In the genomic region with DNA sequence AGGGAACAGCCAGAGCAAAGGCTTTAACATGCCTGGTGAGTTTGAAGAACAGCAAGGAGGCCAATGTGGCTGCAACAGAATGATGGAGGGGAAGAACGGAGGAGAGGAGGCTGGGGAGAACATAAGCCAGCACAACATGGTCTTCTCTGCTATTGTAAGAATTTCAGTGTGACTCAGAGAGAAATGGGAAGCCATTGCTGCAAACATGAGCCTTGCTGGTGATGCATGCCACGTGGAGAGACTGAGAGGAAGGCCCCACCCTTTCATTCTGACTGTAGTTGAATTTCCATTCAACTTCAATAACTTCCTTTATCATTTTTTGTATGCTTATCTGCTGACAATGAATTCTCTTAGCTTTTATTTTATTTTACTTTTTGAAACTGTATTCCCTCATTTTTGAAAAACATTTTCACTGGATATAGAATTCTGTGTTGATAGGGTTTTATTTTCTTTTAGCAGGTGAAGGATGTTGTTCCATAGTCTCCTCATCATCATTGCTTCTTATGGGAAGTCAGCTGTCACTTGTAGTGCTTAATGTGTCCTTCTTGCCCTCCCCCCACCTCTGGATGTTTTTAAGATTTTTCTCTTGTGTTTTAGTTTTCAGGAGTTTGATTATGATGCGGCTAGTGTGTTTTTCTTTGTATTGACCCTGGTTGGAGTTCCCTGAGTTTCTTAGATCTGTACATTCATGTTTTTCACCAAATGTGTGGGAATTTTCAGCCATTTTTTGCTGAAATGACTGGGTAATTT, we compare ENCODE assay signal across 17 cellular contexts. TPM values are rescaled to one million over a fixed set of nuclear protein-coding genes. Genes with fewer than 3 reads are reported as not detected.
A peak's percentile ranks its signal among the peaks of the same experiment; 100 is the strongest.
DNase-seq lines count a peak whose midpoint lies in the region; ATAC-seq lines count a peak whose summit lies in the region.
"Had no signal": no experiment of that assay in that cellular context is flagged by ENCODE, and none has a peak within 500 bp of the region (broad histone marks: within the 10 kb centered on the region; RNA-seq: fewer than 3 reads in every experiment).

No MANE protein-coding gene starts in this region.

- no peak overlapping the region for H3K27ac Mint-ChIP-seq in activated CD4-positive, alpha-beta T cell treated with anti-CD3 and anti-CD28 coated beads for 36 hours
- no peak overlapping the region for H3K27ac Mint-ChIP-seq in activated T-helper 17 cell treated with anti-CD3 and anti-CD28 coated beads, Interleukin-2, amount 50 U/mL, for 72 hours
- no peak overlapping the region for H3K27ac Mint-ChIP-seq in stimulated activated effector memory CD8-positive, alpha-beta T cell treated with anti-CD3 and anti-CD28 coated beads, Interleukin-12 subunit alpha, Interleukin-12 subunit beta, amount 100 ng/mL, for 72 hours

- CTCF ChIA-PET in activated CD4-positive, alpha-beta T cell treated with anti-CD3 and anti-CD28 coated beads for 36 hours (lab: Charles Lee) = interaction anchor here (1.0 to 1.3 kb wide), 2 partner anchors 15 to 486 kb away, joined by 3 to 10 read pairs; no protein-coding TSS in a partner anchor

- H3K9me3 Mint-ChIP-seq in activated CD4-positive, alpha-beta T cell treated with anti-CD3 and anti-CD28 coated beads for 36 hours (ENCODE audit: low read depth) = peaks cover 15% of the 10 kb centered on the region
- peaks cover 9% of the 10 kb centered on the region for H3K9me3 Mint-ChIP-seq in activated T-helper 17 cell treated with anti-CD3 and anti-CD28 coated beads, Interleukin-2, amount 50 U/mL, for 72 hours
- peaks cover 19% of the 10 kb centered on the region for H3K9me3 Mint-ChIP-seq in stimulated activated effector memory CD8-positive, alpha-beta T cell treated with anti-CD3 and anti-CD28 coated beads, Interleukin-12 subunit alpha, Interleukin-12 subunit beta, amount 100 ng/mL, for 72 hours

- intact Hi-C loops in activated CD4-positive, alpha-beta T cell treated with anti-CD3 and anti-CD28 coated beads for 36 hours (cut with DNase I, micrococcal nuclease) = no loop called here

- peaks cover 8% of the 10 kb centered on the region for H3K36me3 Mint-ChIP-seq in activated CD4-positive, alpha-beta T cell treated with anti-CD3 and anti-CD28 coated beads for 36 hours (ENCODE audit: low read depth)
- H3K36me3 Mint-ChIP-seq in activated T-helper 17 cell treated with anti-CD3 and anti-CD28 coated beads, Interleukin-2, amount 50 U/mL, for 72 hours (ENCODE audit: low read depth) = no peaks in the 10 kb centered on the region
- no peaks in the 10 kb centered on the region for H3K36me3 Mint-ChIP-seq in stimulated activated effector memory CD8-positive, alpha-beta T cell treated with anti-CD3 and anti-CD28 coated beads, Interleukin-12 subunit alpha, Interleukin-12 subunit beta, amount 100 ng/mL, for 72 hours

- H3K4me1 Mint-ChIP-seq in activated CD4-positive, alpha-beta T cell treated with anti-CD3 and anti-CD28 coated beads for 36 hours = peaks cover 9% of the 10 kb centered on the region
- no peaks in the 10 kb centered on the region for H3K4me1 Mint-ChIP-seq in activated T-helper 17 cell treated with anti-CD3 and anti-CD28 coated beads, Interleukin-2, amount 50 U/mL, for 72 hours
- no peaks in the 10 kb centered on the region for H3K4me1 Mint-ChIP-seq in stimulated activated effector memory CD8-positive, alpha-beta T cell treated with anti-CD3 and anti-CD28 coated beads, Interleukin-12 subunit alpha, Interleukin-12 subunit beta, amount 100 ng/mL, for 72 hours

- POLR2A ChIA-PET in activated CD4-positive, alpha-beta T cell treated with anti-CD3 and anti-CD28 coated beads for 36 hours (lab: Charles Lee) = no interaction called here

- no peak overlapping the region for H3K4me3 Mint-ChIP-seq in activated CD4-positive, alpha-beta T cell treated with anti-CD3 and anti-CD28 coated beads for 36 hours
- H3K4me3 Mint-ChIP-seq in activated T-helper 17 cell treated with anti-CD3 and anti-CD28 coated beads, Interleukin-2, amount 50 U/mL, for 72 hours = no peak overlapping the region
- no peak overlapping the region for H3K4me3 Mint-ChIP-seq in stimulated activated effector memory CD8-positive, alpha-beta T cell treated with anti-CD3 and anti-CD28 coated beads, Interleukin-12 subunit alpha, Interleukin-12 subunit beta, amount 100 ng/mL, for 72 hours

- H3K27me3 Mint-ChIP-seq in activated CD4-positive, alpha-beta T cell treated with anti-CD3 and anti-CD28 coated beads for 36 hours = peaks cover 18% of the 10 kb centered on the region
- H3K27me3 Mint-ChIP-seq in activated T-helper 17 cell treated with anti-CD3 and anti-CD28 coated beads, Interleukin-2, amount 50 U/mL, for 72 hours = peaks cover 31% of the 10 kb centered on the region

- DNase-seq in activated CD4-positive, alpha-beta T cell treated with anti-CD3 and anti-CD28 coated beads for 36 hours = peak; percentile 46
- no peak for DNase-seq in activated CD4-positive, alpha-beta T cell treated with anti-CD3 and anti-CD28 coated beads for 1 hour
- peak; percentile 28 for DNase-seq in stimulated activated CD4-positive, alpha-beta T cell treated with anti-CD3 and anti-CD28 coated beads, Interleukin-1b, Interleukin-23, amount 100 ng/mL, for 48 hours
- no peak for DNase-seq in stimulated activated CD4-positive, alpha-beta T cell treated with anti-CD3 and anti-CD28 coated beads, Interleukin-12 subunit alpha, Interleukin-12 subunit beta, amount 100 ng/mL, for 4 hours
- no peak for DNase-seq in stimulated activated effector memory CD8-positive, alpha-beta T cell treated with anti-CD3 and anti-CD28 coated beads, Interleukin-12 subunit alpha, Interleukin-12 subunit beta, amount 100 ng/mL, for 72 hours (ENCODE audit: low spot score in 2 of 2)
- DNase-seq in AML-193 (lab: John Stamatoyannopoulos, UW) (no peak), NCI-H2107 (lab: John Stamatoyannopoulos, UW) (no peak)
- DNase-seq: Caco-2, HCEC 1CT, NCI-H1092 treated with DMSO at 0.1 percent for 48 hours, NCI-H1694, NCI-H345, NCI-H526 treated with DMSO at 0.1 percent for 48 hours, PC-3 had no signal

- ATAC-seq in activated CD4-positive, alpha-beta T cell treated with anti-CD3 and anti-CD28 coated beads for 36 hours = peak; percentile 88
- peak; percentile 79 for ATAC-seq in activated T-helper 17 cell treated with anti-CD3 and anti-CD28 coated beads, Interleukin-2, amount 50 U/mL, for 72 hours (replicated peaks)
- peak; percentile 75 for ATAC-seq in stimulated activated effector memory CD8-positive, alpha-beta T cell treated with anti-CD3 and anti-CD28 coated beads, Interleukin-12 subunit alpha, Interleukin-12 subunit beta, amount 100 ng/mL, for 72 hours
- ATAC-seq: PC-3 had no signal

RNA-seq across cellular contexts. Expression of a gene that starts 46.4 kb away (rescaled TPM):
- not detected for total RNA-seq in activated CD4-positive, alpha-beta T cell treated with anti-CD3 and anti-CD28 coated beads for 36 hours
- total RNA-seq in activated T-helper 17 cell treated with anti-CD3 and anti-CD28 coated beads, Interleukin-2, amount 50 U/mL, for 72 hours = not detected
- total RNA-seq: Caco-2, G401, HT1080, PC-3 had no signal

Comparison
In these comparisons a context has a peak if more than half of its experiments do, and no peak if none do; other contexts are left out.
1. DNase-seq: peak in activated CD4-positive, alpha-beta T cell treated with anti-CD3 and anti-CD28 coated beads for 36 hours (single experiment) and stimulated activated CD4-positive, alpha-beta T cell treated with anti-CD3 and anti-CD28 coated beads, Interleukin-1b, Interleukin-23, amount 100 ng/mL, for 48 hours (single experiment); none in activated CD4-positive, alpha-beta T cell treated with anti-CD3 and anti-CD28 coated beads for 1 hour (single experiment), stimulated activated CD4-positive, alpha-beta T cell treated with anti-CD3 and anti-CD28 coated beads, Interleukin-12 subunit alpha, Interleukin-12 subunit beta, amount 100 ng/mL, for 4 hours (single experiment), stimulated activated effector memory CD8-positive, alpha-beta T cell treated with anti-CD3 and anti-CD28 coated beads, Interleukin-12 subunit alpha, Interleukin-12 subunit beta, amount 100 ng/mL, for 72 hours (0 of 2), AML-193 (0 of 2) and NCI-H2107 (single experiment).
2. Peak in every context shown above with its lines, with median percentiles within 50 percentile points of each other: ATAC-seq.